ENCODE assay signal across 19 cellular contexts in the genomic region with DNA sequence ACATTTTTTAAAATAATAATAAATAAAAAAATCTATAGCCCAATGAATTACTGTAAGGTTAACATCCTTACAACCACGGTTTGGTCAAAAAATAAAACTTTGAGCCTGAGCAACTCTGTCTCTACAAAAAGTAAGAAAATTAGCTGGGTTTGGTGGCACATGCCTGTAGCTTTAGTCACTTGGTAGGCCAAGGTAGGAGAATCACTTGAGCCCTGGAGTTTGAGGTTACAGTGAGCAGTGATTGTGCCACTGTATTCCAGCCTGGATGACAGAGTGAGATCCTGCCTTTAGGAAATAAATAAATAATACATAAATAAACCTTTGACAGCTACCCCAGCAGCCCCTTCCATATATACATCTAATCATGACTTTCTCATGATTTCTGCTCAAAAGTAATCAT.
"Had no signal": no experiment of that assay in that cellular context is flagged by ENCODE, and none has a peak within 500 bp of the region (broad histone marks: within the 10 kb centered on the region; RNA-seq: fewer than 3 reads in every experiment).

No MANE protein-coding gene starts in this region.

- H3K4me3 Mint-ChIP-seq: activated naive CD4-positive, alpha-beta T cell treated with anti-CD3 and anti-CD28 coated beads, Interleukin-2, amount 50 U/mL, for 24 hours; activated T-cell treated with anti-CD3 and anti-CD28 coated beads, Interleukin-2, amount 50 U/mL, for 72 hours; effector memory CD8-positive, alpha-beta T cell; nephron; stimulated activated naive CD8-positive, alpha-beta T cell treated with anti-CD3 and anti-CD28 coated beads, Interleukin-15, amount 100 ng/mL, for 72 hours had no signal

- H3K4me1 ChIP-seq: body of pancreas had no signal

- H3K4me1 Mint-ChIP-seq: activated naive CD4-positive, alpha-beta T cell treated with anti-CD3 and anti-CD28 coated beads, Interleukin-2, amount 50 U/mL, for 24 hours; stimulated activated naive CD8-positive, alpha-beta T cell treated with anti-CD3 and anti-CD28 coated beads, Interleukin-15, amount 100 ng/mL, for 72 hours had no signal

- H3K27me3 ChIP-seq: body of pancreas, hepatocyte, suprapubic skin, transverse colon, vagina had no signal

- H3K27ac ChIP-seq: body of pancreas, hepatocyte, skin epidermis, suprapubic skin, transverse colon, vagina had no signal

- H2AFZ ChIP-seq: hepatocyte had no signal

- H3K4me2 ChIP-seq: hepatocyte had no signal

- H3K27me3 Mint-ChIP-seq: activated naive CD4-positive, alpha-beta T cell treated with anti-CD3 and anti-CD28 coated beads, Interleukin-2, amount 50 U/mL, for 24 hours; effector memory CD8-positive, alpha-beta T cell; stimulated activated naive CD8-positive, alpha-beta T cell treated with anti-CD3 and anti-CD28 coated beads, Interleukin-15, amount 100 ng/mL, for 72 hours had no signal

- H3K4me3 ChIP-seq: body of pancreas, hepatocyte, skin epidermis, suprapubic skin, transverse colon, vagina had no signal

- DNase-seq: activated CD4-positive, alpha-beta T cell treated with anti-CD3 and anti-CD28 coated beads, Interleukin-2, amount 50 U/mL, for 4 hours; activated gamma-delta T cell; activated T-cell treated with anti-CD3 and anti-CD28 coated beads, Interleukin-2, amount 50 U/mL, for 72 hours; body of pancreas; effector memory CD8-positive, alpha-beta T cell; midbrain; posterior cingulate gyrus; right cardiac atrium; stimulated activated CD4-positive, alpha-beta T cell treated with anti-CD3 and anti-CD28 coated beads, Interleukin-15, amount 100 ng/mL, for 24 hours; stimulated activated CD4-positive, alpha-beta T cell treated with anti-CD3 and anti-CD28 coated beads, Interleukin-2, amount 100 ng/mL, for 48 hours; stimulated activated naive CD8-positive, alpha-beta T cell treated with anti-CD3 and anti-CD28 coated beads, Interleukin-15, amount 100 ng/mL, for 72 hours; transverse colon had no signal

- H3K9me3 Mint-ChIP-seq: activated naive CD4-positive, alpha-beta T cell treated with anti-CD3 and anti-CD28 coated beads, Interleukin-2, amount 50 U/mL, for 24 hours; activated T-cell treated with anti-CD3 and anti-CD28 coated beads, Interleukin-2, amount 50 U/mL, for 72 hours; effector memory CD8-positive, alpha-beta T cell; nephron; stimulated activated naive CD8-positive, alpha-beta T cell treated with anti-CD3 and anti-CD28 coated beads, Interleukin-15, amount 100 ng/mL, for 72 hours had no signal

- H3K9me3 ChIP-seq: body of pancreas, suprapubic skin, transverse colon, vagina had no signal

- H3K27ac Mint-ChIP-seq: activated naive CD4-positive, alpha-beta T cell treated with anti-CD3 and anti-CD28 coated beads, Interleukin-2, amount 50 U/mL, for 24 hours; activated T-cell treated with anti-CD3 and anti-CD28 coated beads, Interleukin-2, amount 50 U/mL, for 72 hours; effector memory CD8-positive, alpha-beta T cell; nephron; stimulated activated naive CD8-positive, alpha-beta T cell treated with anti-CD3 and anti-CD28 coated beads, Interleukin-15, amount 100 ng/mL, for 72 hours had no signal

- ATAC-seq: activated T-cell treated with anti-CD3 and anti-CD28 coated beads, Interleukin-2, amount 50 U/mL, for 72 hours; body of pancreas; left lobe of liver; right cardiac atrium; stimulated activated naive CD8-positive, alpha-beta T cell treated with anti-CD3 and anti-CD28 coated beads, Interleukin-15, amount 100 ng/mL, for 72 hours had no signal
